Comparison of ENCODE assay signal across 21 cellular contexts in the genomic region with DNA sequence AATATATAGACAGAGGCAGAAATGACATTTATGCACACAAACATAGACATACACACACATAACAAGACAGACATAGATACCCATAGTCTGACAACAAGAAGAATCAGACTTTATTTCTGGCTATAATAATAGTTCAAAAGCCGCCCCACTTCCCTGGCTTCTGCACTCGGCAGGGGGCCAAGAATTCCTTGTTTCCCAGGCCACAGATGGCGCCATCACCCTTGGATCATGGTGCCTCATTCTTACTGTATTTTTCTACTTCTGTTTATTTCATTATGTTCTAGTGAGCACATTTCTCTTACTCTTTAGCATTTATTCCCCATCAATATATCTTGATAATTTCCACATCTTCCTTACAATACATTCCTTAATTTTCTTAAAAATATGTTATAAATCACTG.
DNase-seq lines count a peak whose midpoint lies in the region; ATAC-seq and TF ChIP-seq lines count a peak whose summit lies in the region.
"Had no signal": no experiment of that assay in that cellular context is flagged by ENCODE, and none has a peak within 500 bp of the region (broad histone marks: within the 10 kb centered on the region; RNA-seq: fewer than 3 reads in every experiment).

No MANE protein-coding gene starts in this region.

- H3K27me3 Mint-ChIP-seq in endodermal cell (ENCODE audit: insufficient read depth), result no peaks in the 10 kb centered on the region
- H3K27me3 Mint-ChIP-seq: activated CD4-positive, alpha-beta T cell treated with anti-CD3 and anti-CD28 coated beads, Interleukin-2, amount 10 ng/mL, durations not matched to agents 7 days and 5 days; CD8-positive, alpha-beta memory T cell; naive B cell had no signal

- H4K20me1 ChIP-seq in SK-N-SH (ENCODE audit: insufficient read depth), result no peaks in the 10 kb centered on the region
- H4K20me1 ChIP-seq in smooth muscle cell (ENCODE audit: low read depth), result no peaks in the 10 kb centered on the region

- peak; percentile 32; the same call in 1 of the 2 replicates for TF ChIP-seq RAD21 in SK-N-SH (IDR thresholded peaks at IDR 0.05; ENCODE audit: low read length)

- H3K36me3 Mint-ChIP-seq in endodermal cell (ENCODE audit: low read depth), result no peaks in the 10 kb centered on the region
- H3K36me3 Mint-ChIP-seq: CD8-positive, alpha-beta memory T cell; naive B cell had no signal

- H3K79me2 ChIP-seq in SK-N-SH (ENCODE audit: insufficient read depth) (no peaks in the 10 kb centered on the region), smooth muscle cell (ENCODE audit: low read depth) (no peaks in the 10 kb centered on the region)

- no peaks in the 10 kb centered on the region for H3K9me2 ChIP-seq in SK-N-SH

- H3K27ac ChIP-seq in SK-N-SH (ENCODE audit: low read depth in 2 of 2, low read length in 1 of 2), result no peak overlapping the region
- H3K27ac ChIP-seq in endodermal cell (ENCODE audit: low read depth, low read length), result no peak overlapping the region
- no peak overlapping the region for H3K27ac ChIP-seq in smooth muscle cell (ENCODE audit: low read depth)
- no peak overlapping the region for H3K27ac ChIP-seq in stomach
- H3K27ac ChIP-seq: ascending aorta, gastrocnemius medialis had no signal

- no peaks in the 10 kb centered on the region for H3F3A ChIP-seq in SK-N-SH (replicated peaks; ENCODE audit: insufficient read depth)
- H3F3A ChIP-seq in smooth muscle cell (ENCODE audit: low read depth), result no peaks in the 10 kb centered on the region

- no peak for ATAC-seq in SK-N-SH treated with all-trans-retinoic acid at 6 μM for 48 hours
- ATAC-seq in left ventricle myocardium superior, result no peak
- ATAC-seq: gastrocnemius medialis, Panc1 had no signal

- H3K4me2 ChIP-seq in SK-N-SH, result no peak overlapping the region
- H3K4me2 ChIP-seq in smooth muscle cell, result no peak overlapping the region

- peak; percentile 6 for DNase-seq in SK-N-SH
- peak; percentile 35 for DNase-seq in M059J (ENCODE audit: low read depth)
- peak; percentile 80 for DNase-seq in endodermal cell
- DNase-seq in smooth muscle cell (lab: John Stamatoyannopoulos, UW; ENCODE audit: unreplicated experiment), result no peak
- no peak for DNase-seq in NCI-H2227 treated with DMSO at 0.1 percent for 48 hours (lab: John Stamatoyannopoulos, UW)
- DNase-seq in left ventricle myocardium superior, result no peak
- no peak for DNase-seq in stomach
- DNase-seq: activated CD4-positive, alpha-beta T cell treated with anti-CD3 and anti-CD28 coated beads, Interleukin-2, amount 10 ng/mL, durations not matched to agents 7 days and 5 days; activated CD8-positive, alpha-beta memory T cell treated with anti-CD3 and anti-CD28 coated beads, Interleukin-2, amount 50 U/mL, for 48 hours; activated naive CD4-positive, alpha-beta T cell; CD8-positive, alpha-beta memory T cell; gastrocnemius medialis; GF-D8; Karpas-422; naive B cell; NCI-H1436 treated with DMSO at 0.1 percent for 48 hours; NCI-H526; stimulated activated CD4-positive, alpha-beta T cell treated with anti-CD3 and anti-CD28 coated beads, Interleukin-4, amount 100 ng/mL, for 1 hour had no signal

- H3K27ac Mint-ChIP-seq in endodermal cell, result no peak overlapping the region
- H3K27ac Mint-ChIP-seq: activated CD4-positive, alpha-beta T cell treated with anti-CD3 and anti-CD28 coated beads, Interleukin-2, amount 10 ng/mL, durations not matched to agents 7 days and 5 days; CD8-positive, alpha-beta memory T cell had no signal

- H3K4me1 ChIP-seq in SK-N-SH (ENCODE audit: control insufficient read depth in 1 of 2, insufficient read depth in 2 of 2, low read depth in 1 of 2, low read length in 1 of 2) (no peaks in the 10 kb centered on the region), endodermal cell (ENCODE audit: control insufficient read depth, insufficient read depth, low read length) (no peaks in the 10 kb centered on the region), smooth muscle cell (ENCODE audit: low read depth) (no peaks in the 10 kb centered on the region), stomach (no peaks in the 10 kb centered on the region)
- H3K4me1 ChIP-seq: ascending aorta, gastrocnemius medialis had no signal

- H2AFZ ChIP-seq in SK-N-SH (ENCODE audit: low read depth), result no peak overlapping the region; the same call in 1 of the 2 replicates
- H2AFZ ChIP-seq in smooth muscle cell (ENCODE audit: low read depth), result peak overlapping the region; percentile 3

- H3K9ac ChIP-seq in SK-N-SH (no peak overlapping the region), endodermal cell (ENCODE audit: extremely low read depth, low read length, poor library complexity, severe bottlenecking) (no peak overlapping the region), smooth muscle cell (ENCODE audit: low read depth) (no peak overlapping the region)

- H3K36me3 ChIP-seq in SK-N-SH (replicated peaks in 1 of 2; ENCODE audit: control insufficient read depth in 1 of 2, insufficient read depth in 2 of 2, low read length in 1 of 2) (no peaks in the 10 kb centered on the region), endodermal cell (ENCODE audit: control insufficient read depth, insufficient read depth, low read length) (no peaks in the 10 kb centered on the region), smooth muscle cell (ENCODE audit: low read depth) (no peaks in the 10 kb centered on the region), stomach (no peaks in the 10 kb centered on the region)
- H3K36me3 ChIP-seq: ascending aorta, gastrocnemius medialis had no signal

- intact Hi-C loops in left ventricle myocardium superior (cut with micrococcal nuclease) (no loop called here), stomach (cut with DNase I; ENCODE audit: low total_unique reads) (no loop called here)

- H3K4me1 Mint-ChIP-seq in endodermal cell, result peaks cover 11% of the 10 kb centered on the region
- H3K4me1 Mint-ChIP-seq: activated CD4-positive, alpha-beta T cell treated with anti-CD3 and anti-CD28 coated beads, Interleukin-2, amount 10 ng/mL, durations not matched to agents 7 days and 5 days; CD8-positive, alpha-beta memory T cell; naive B cell had no signal

- 91% methylated on average over 3 of the region's 3 CpGs for WGBS in SK-N-SH (ENCODE audit: low lambda C conversion rate)
- WGBS in endodermal cell (ENCODE audit: insufficient coverage in 1 of 2, insufficient read length in 1 of 2), 2 experiments, result 74 to 93% methylated on average over 2 to 3 of the region's 3 CpGs
- 76% methylated on average over 3 of the region's 3 CpGs for WGBS in smooth muscle cell (ENCODE audit: low lambda C conversion rate)
- WGBS in stomach, 5 donors, result 65 to 84% (median 72%) methylated on average over 3 of the region's 3 CpGs

- CTCF ChIA-PET in SK-N-SH (lab: Yijun Ruan, JAX), result interaction anchor here (1.0 kb wide), 1 partner anchor 202 kb away, joined by 3 read pairs; no protein-coding TSS in a partner anchor

- H3K9me3 ChIP-seq in SK-N-SH (no peaks in the 10 kb centered on the region), endodermal cell (ENCODE audit: control insufficient read depth, low read length) (no peaks in the 10 kb centered on the region), smooth muscle cell (replicated peaks; ENCODE audit: low read depth) (no peaks in the 10 kb centered on the region), stomach (no peaks in the 10 kb centered on the region)
- H3K9me3 ChIP-seq: ascending aorta, gastrocnemius medialis had no signal

- POLR2A ChIA-PET in SK-N-SH (lab: Yijun Ruan, JAX), result no interaction called here

- H3K4me3 ChIP-seq in SK-N-SH (ENCODE audit: low read depth in 2 of 2, low read length in 1 of 2), result no peak overlapping the region
- H3K4me3 ChIP-seq in endodermal cell (ENCODE audit: low read length), result no peak overlapping the region
- no peak overlapping the region for H3K4me3 ChIP-seq in smooth muscle cell
- H3K4me3 ChIP-seq in stomach, result no peak overlapping the region
- H3K4me3 ChIP-seq: ascending aorta, gastrocnemius medialis had no signal

- TF ChIP-seq EP300 in SK-N-SH (IDR thresholded peaks at IDR 0.05; ENCODE audit: borderline replicate concordance in 1 of 2, low read depth in 1 of 2, low read length in 1 of 2) (no peak), stomach (IDR thresholded peaks at IDR 0.05) (no peak)

- H3K27me3 ChIP-seq in SK-N-SH (ENCODE audit: insufficient read depth), result no peaks in the 10 kb centered on the region
- no peaks in the 10 kb centered on the region for H3K27me3 ChIP-seq in endodermal cell (ENCODE audit: control insufficient read depth, insufficient read depth, low read length, poor library complexity, severe bottlenecking)
- no peaks in the 10 kb centered on the region for H3K27me3 ChIP-seq in smooth muscle cell (ENCODE audit: low read depth)
- H3K27me3 ChIP-seq in stomach, result no peaks in the 10 kb centered on the region
- H3K27me3 ChIP-seq: ascending aorta, gastrocnemius medialis had no signal

- TF ChIP-seq POLR2A in stomach (IDR thresholded peaks at IDR 0.05), result no peak

- no peaks in the 10 kb centered on the region for H3K9me3 Mint-ChIP-seq in endodermal cell
- H3K9me3 Mint-ChIP-seq: activated CD4-positive, alpha-beta T cell treated with anti-CD3 and anti-CD28 coated beads, Interleukin-2, amount 10 ng/mL, durations not matched to agents 7 days and 5 days had no signal

- H3K4me3 Mint-ChIP-seq in endodermal cell, result no peak overlapping the region
- H3K4me3 Mint-ChIP-seq: activated CD4-positive, alpha-beta T cell treated with anti-CD3 and anti-CD28 coated beads, Interleukin-2, amount 10 ng/mL, durations not matched to agents 7 days and 5 days; CD8-positive, alpha-beta memory T cell; naive B cell had no signal

- TF ChIP-seq CTCF in SK-N-SH (IDR thresholded peaks at IDR 0.05) (peak; percentile 23), endodermal cell (conservative IDR thresholded peaks at IDR 0.05) (peak; percentile 54), smooth muscle cell (IDR thresholded peaks at IDR 0.05; ENCODE audit: borderline replicate concordance, insufficient read depth, poor library complexity, severe bottlenecking) (no peak), stomach (IDR thresholded peaks at IDR 0.05) (no peak)

TF ChIP-seq in SK-N-SH, 30 proteins besides CTCF, POLR2A, EP300 and RAD21 (continues in another document):
- TF ChIP-seq FOXJ3 (CRISPR knock-in tag; IDR thresholded peaks at IDR 0.05) (no peak), POLR2AphosphoS5 (IDR thresholded peaks at IDR 0.05; ENCODE audit: low read depth, low read length) (no peak), GABPA (IDR thresholded peaks at IDR 0.05; ENCODE audit: low read depth) (no peak), EZH2phosphoT487 (IDR thresholded peaks at IDR 0.05; ENCODE audit: borderline replicate concordance, low read depth) (no peak), RXRA (IDR thresholded peaks at IDR 0.05; ENCODE audit: borderline replicate concordance, low read depth) (no peak), RCOR1 (IDR thresholded peaks at IDR 0.05; ENCODE audit: low read length) (no peak)

TF ChIP-seq in SK-N-SH treated with all-trans-retinoic acid at 6 μM for 48 hours, 23 proteins besides CTCF, POLR2A, EP300 and RAD21:
- TF ChIP-seq ZNF70 (CRISPR knock-in tag; IDR thresholded peaks at IDR 0.05) (no peak), ZFP3 (CRISPR knock-in tag; IDR thresholded peaks at IDR 0.05) (no peak), OSR1 (CRISPR knock-in tag; IDR thresholded peaks at IDR 0.05) (no peak)

Comparison
In these comparisons a context has a peak if more than half of its experiments do, and no peak if none do; other contexts are left out.
1. DNase-seq: peak in SK-N-SH (single experiment), M059J (single experiment) and endodermal cell (single experiment); none in smooth muscle cell (single experiment), NCI-H2227 treated with DMSO at 0.1 percent for 48 hours (single experiment), left ventricle myocardium superior (single experiment) and stomach (single experiment).
2. CTCF ChIP-seq: peak in SK-N-SH (single experiment) and endodermal cell (single experiment); none in smooth muscle cell (single experiment) and stomach (0 of 7).